Comparison of ENCODE assay signal across 8 cellular contexts in genomic region chr2:237072067-237072931, GRCh38. TPM values are rescaled to one million over a fixed set of nuclear protein-coding genes. Genes with fewer than 3 reads are reported as not detected.
DNase-seq lines count a peak whose midpoint lies in the region; ATAC-seq and TF ChIP-seq lines count a peak whose summit lies in the region.

No MANE protein-coding gene starts in this region.

- no peak overlapping the region for H3K27ac Mint-ChIP-seq in T-helper 2 cell treated with Interferon-gamma antibody and Interleukin-4, amounts not matched to agents 5 μg/mL and 100 μg/mL, for 36 hours

- H3K4me1 Mint-ChIP-seq in T-helper 2 cell treated with Interferon-gamma antibody and Interleukin-4, amounts not matched to agents 5 μg/mL and 100 μg/mL, for 36 hours (ENCODE audit: low read depth) = no peaks in the 10 kb centered on the region

- DNase-seq in EH (ENCODE audit: low read depth) (peak; percentile 66), astrocyte of the spinal cord (ENCODE audit: low read depth, low spot score) (peak; percentile 63), iPS-NIHi11 (ENCODE audit: low spot score) (peak; percentile 81)
- DNase-seq in Jurkat, Clone E6-1 (ENCODE audit: low read depth, low spot score) = peak; percentile 32
- peak; percentile 44 for DNase-seq in T-helper 2 cell treated with Interferon-gamma antibody and Interleukin-4, amounts not matched to agents 5 μg/mL and 100 μg/mL, for 36 hours (ENCODE audit: low spot score)
- peak; percentile 76 for DNase-seq in stimulated activated CD4-positive, alpha-beta T cell treated with anti-CD3 and anti-CD28 coated beads, Interleukin-15, amount 100 ng/mL, for 24 hours

- H3K27me3 Mint-ChIP-seq in T-helper 2 cell treated with Interferon-gamma antibody and Interleukin-4, amounts not matched to agents 5 μg/mL and 100 μg/mL, for 36 hours (ENCODE audit: low read depth) = peaks cover 2% of the 10 kb centered on the region

- no peaks in the 10 kb centered on the region for H3K36me3 Mint-ChIP-seq in T-helper 2 cell treated with Interferon-gamma antibody and Interleukin-4, amounts not matched to agents 5 μg/mL and 100 μg/mL, for 36 hours (ENCODE audit: low read depth)

- no peaks in the 10 kb centered on the region for H3K9me3 Mint-ChIP-seq in T-helper 2 cell treated with Interferon-gamma antibody and Interleukin-4, amounts not matched to agents 5 μg/mL and 100 μg/mL, for 36 hours

- ATAC-seq in HG03460 (IDR thresholded peaks at IDR 0.05; ENCODE audit: unreplicated experiment) (no peak), GM19455 (IDR thresholded peaks at IDR 0.05; ENCODE audit: unreplicated experiment) (no peak)

- TF ChIP-seq CTCF in astrocyte of the spinal cord (IDR thresholded peaks at IDR 0.05; ENCODE audit: low read depth, low read length) = peak; percentile 95

- in situ Hi-C loops in astrocyte of the spinal cord (cut with HindIII; ENCODE audit: low sequenced_read_pairs) = no loop called here

- no peak overlapping the region for H3K4me3 ChIP-seq in Jurkat, Clone E6-1 (ENCODE audit: low read length)
- H3K4me3 ChIP-seq in astrocyte of the spinal cord (ENCODE audit: low read depth, low read length) = no peak overlapping the region

- H3K4me3 Mint-ChIP-seq in T-helper 2 cell treated with Interferon-gamma antibody and Interleukin-4, amounts not matched to agents 5 μg/mL and 100 μg/mL, for 36 hours = no peak overlapping the region

RNA-seq across cellular contexts. Expression of gene COPS8, which starts 13.4 kb away (rescaled TPM):
- 113 TPM for polyA plus RNA-seq in Jurkat, Clone E6-1 (2012; ENCODE audit: insufficient read depth, insufficient read length)
